Comparison of ENCODE assay signal across 22 cellular contexts in the genomic region with DNA sequence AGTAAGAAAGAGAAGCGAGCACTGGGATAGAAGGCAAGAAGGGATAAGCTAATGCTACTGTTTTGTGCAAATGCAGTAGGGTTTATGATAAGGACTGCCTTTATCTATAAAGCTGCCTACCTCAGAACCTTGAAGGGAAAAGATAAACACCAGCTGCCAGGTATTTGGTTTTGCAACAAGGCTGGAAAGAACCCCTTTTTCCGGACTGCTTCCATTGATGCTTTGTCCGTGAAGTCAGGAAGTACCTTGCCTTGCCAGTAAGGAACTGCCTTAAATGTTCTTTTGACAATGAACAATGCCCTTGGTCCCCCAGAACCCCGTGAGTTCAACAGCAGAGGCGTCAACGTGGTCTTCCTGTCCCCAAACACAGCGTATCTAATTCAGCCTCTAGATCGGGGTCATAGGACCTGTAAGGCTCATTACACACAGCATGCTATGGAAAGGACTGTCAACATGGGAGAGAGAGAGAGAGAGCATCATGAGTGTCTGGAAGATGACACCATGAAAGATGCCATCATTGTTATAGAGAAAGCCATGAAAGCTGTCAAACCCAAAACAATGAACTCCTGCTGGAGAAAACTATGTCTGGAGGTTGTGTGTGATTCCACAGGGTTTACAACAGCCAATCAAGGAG.
DNase-seq lines count a peak whose midpoint lies in the region; ATAC-seq and TF ChIP-seq lines count a peak whose summit lies in the region.
"Had no signal": no experiment of that assay in that cellular context is flagged by ENCODE, and none has a peak within 500 bp of the region (broad histone marks: within the 10 kb centered on the region; RNA-seq: fewer than 3 reads in every experiment).

No MANE protein-coding gene starts in this region.

- no peaks in the 10 kb centered on the region for H3K27me3 Mint-ChIP-seq in activated T-cell treated with anti-CD3 and anti-CD28 coated beads, Interleukin-2, amount 50 U/mL, for 24 hours
- H3K27me3 Mint-ChIP-seq in activated T-cell treated with anti-CD3 and anti-CD28 coated beads, Interleukin-2, amount 50 U/mL, for 4 hours (ENCODE audit: low read depth), result no peaks in the 10 kb centered on the region
- H3K27me3 Mint-ChIP-seq in activated T-helper 1 cell treated with anti-CD3 and anti-CD28 coated beads, Interleukin-12 subunit alpha, Interleukin-12 subunit beta, Interleukin-2, Interleukin-4 antibody, amounts not matched to agents 30 ng/mL and 10 ng/mL and 1 ng/mL, durations not matched to agents 14 hours and 24 hours and 36 hours (ENCODE audit: insufficient read depth), result no peaks in the 10 kb centered on the region
- peaks cover 9% of the 10 kb centered on the region for H3K27me3 Mint-ChIP-seq in glutamatergic neuron (ENCODE audit: unreplicated experiment)
- H3K27me3 Mint-ChIP-seq: T-cell had no signal

- in situ Hi-C loops in gastrocnemius medialis (cut with MboI; ENCODE audit: low sequenced_read_pairs in 4 of 4), result no loop called here

- H3K27ac ChIP-seq in gastrocnemius medialis (peak overlapping the region in 3 of 4 donors; percentile 21 to 46 (median 23)), tibial artery (no peak overlapping the region)
- H3K27ac ChIP-seq: brain microvascular endothelial cell, prostate gland had no signal

- H3K27me3 ChIP-seq in gastrocnemius medialis (no peaks in the 10 kb centered on the region), tibial artery (no peaks in the 10 kb centered on the region)
- H3K27me3 ChIP-seq: brain microvascular endothelial cell had no signal

- peaks cover 79 to 87% of the 10 kb centered on the region in 2 donors for H3K4me1 ChIP-seq in gastrocnemius medialis
- H3K4me1 ChIP-seq in tibial artery, result peaks cover 0 to 54% (median 27%) of the 10 kb centered on the region in 4 donors
- H3K4me1 ChIP-seq: prostate gland had no signal

- peaks cover 60% of the 10 kb centered on the region for H3K36me3 Mint-ChIP-seq in activated T-cell treated with anti-CD3 and anti-CD28 coated beads, Interleukin-2, amount 50 U/mL, for 24 hours (ENCODE audit: low read depth)
- H3K36me3 Mint-ChIP-seq in activated T-cell treated with anti-CD3 and anti-CD28 coated beads, Interleukin-2, amount 50 U/mL, for 4 hours (ENCODE audit: insufficient read depth), result peaks cover 12% of the 10 kb centered on the region
- peaks cover 14% of the 10 kb centered on the region for H3K36me3 Mint-ChIP-seq in activated T-helper 1 cell treated with anti-CD3 and anti-CD28 coated beads, Interleukin-12 subunit alpha, Interleukin-12 subunit beta, Interleukin-2, Interleukin-4 antibody, amounts not matched to agents 30 ng/mL and 10 ng/mL and 1 ng/mL, durations not matched to agents 14 hours and 24 hours and 36 hours (ENCODE audit: low read depth)
- no peaks in the 10 kb centered on the region for H3K36me3 Mint-ChIP-seq in glutamatergic neuron (ENCODE audit: unreplicated experiment)

- H3K9me3 ChIP-seq in gastrocnemius medialis (no peaks in the 10 kb centered on the region), tibial artery (peaks cover 0 to 5% (median 5%) of the 10 kb centered on the region in 3 donors)
- H3K9me3 ChIP-seq: prostate gland had no signal

- DNase-seq in activated T-cell treated with anti-CD3 and anti-CD28 coated beads, Interleukin-2, amount 50 U/mL, for 24 hours, result no peak
- DNase-seq in activated T-cell treated with anti-CD3 and anti-CD28 coated beads, Interleukin-2, amount 50 U/mL, for 4 hours, result no peak
- no peak for DNase-seq in activated T-helper 1 cell treated with anti-CD3 and anti-CD28 coated beads, Interleukin-12 subunit alpha, Interleukin-12 subunit beta, Interleukin-2, Interleukin-4 antibody, amounts not matched to agents 30 ng/mL and 10 ng/mL and 1 ng/mL, durations not matched to agents 14 hours and 24 hours and 36 hours (ENCODE audit: low spot score)
- no peak for DNase-seq in glutamatergic neuron
- DNase-seq in gastrocnemius medialis, result no peak
- DNase-seq in tibial artery, result no peak
- DNase-seq in GM03348 (ENCODE audit: low spot score), result no peak
- DNase-seq: activated gamma-delta T cell treated with Interleukin-2 at 50 U/mL for 16 hours; brain microvascular endothelial cell; C1 segment of cervical spinal cord; cortex of kidney; DMS153; GF-D8; H7; hippocampal formation; NCI-H526; stimulated activated CD4-positive, alpha-beta T cell treated with anti-CD3 and anti-CD28 coated beads, Interleukin-2, amount 100 ng/mL, for 48 hours; substantia nigra had no signal

- H3K36me3 ChIP-seq in gastrocnemius medialis (no peaks in the 10 kb centered on the region), tibial artery (peaks cover 0 to 3% (median 0%) of the 10 kb centered on the region in 3 donors)
- H3K36me3 ChIP-seq: prostate gland had no signal

- ATAC-seq in activated T-cell treated with anti-CD3 and anti-CD28 coated beads, Interleukin-2, amount 50 U/mL, for 4 hours, result no peak
- no peak for ATAC-seq in gastrocnemius medialis
- ATAC-seq in GM19455 (IDR thresholded peaks at IDR 0.05; ENCODE audit: unreplicated experiment), result no peak
- ATAC-seq: Right ventricle myocardium inferior had no signal

- no peak overlapping the region for H3K4me3 Mint-ChIP-seq in activated T-cell treated with anti-CD3 and anti-CD28 coated beads, Interleukin-2, amount 50 U/mL, for 24 hours
- H3K4me3 Mint-ChIP-seq in activated T-cell treated with anti-CD3 and anti-CD28 coated beads, Interleukin-2, amount 50 U/mL, for 4 hours, result no peak overlapping the region
- H3K4me3 Mint-ChIP-seq in activated T-helper 1 cell treated with anti-CD3 and anti-CD28 coated beads, Interleukin-12 subunit alpha, Interleukin-12 subunit beta, Interleukin-2, Interleukin-4 antibody, amounts not matched to agents 30 ng/mL and 10 ng/mL and 1 ng/mL, durations not matched to agents 14 hours and 24 hours and 36 hours, result no peak overlapping the region
- H3K4me3 Mint-ChIP-seq in glutamatergic neuron (ENCODE audit: unreplicated experiment), result no peak overlapping the region

- peak overlapping the region; percentile 88 for H3K27ac Mint-ChIP-seq in activated T-cell treated with anti-CD3 and anti-CD28 coated beads, Interleukin-2, amount 50 U/mL, for 24 hours
- H3K27ac Mint-ChIP-seq in activated T-helper 1 cell treated with anti-CD3 and anti-CD28 coated beads, Interleukin-12 subunit alpha, Interleukin-12 subunit beta, Interleukin-2, Interleukin-4 antibody, amounts not matched to agents 30 ng/mL and 10 ng/mL and 1 ng/mL, durations not matched to agents 14 hours and 24 hours and 36 hours, result peak overlapping the region; percentile 20
- peak overlapping the region; percentile 28 for H3K27ac Mint-ChIP-seq in glutamatergic neuron (ENCODE audit: unreplicated experiment)

- intact Hi-C loops in activated T-helper 1 cell treated with anti-CD3 and anti-CD28 coated beads, Interleukin-12 subunit alpha, Interleukin-12 subunit beta, Interleukin-2, Interleukin-4 antibody, amounts not matched to agents 30 ng/mL and 10 ng/mL and 1 ng/mL, durations not matched to agents 14 hours and 24 hours and 36 hours (cut with micrococcal nuclease), result no loop called here
- intact Hi-C loops in gastrocnemius medialis (cut with DNase I; ENCODE audit: low total_unique reads) (no loop called here), tibial artery (cut with DNase I; ENCODE audit: low total_unique reads) (no loop called here)

- TF ChIP-seq CTCF in glutamatergic neuron (IDR thresholded peaks at IDR 0.05; ENCODE audit: partially characterized antibody, unreplicated experiment) (no peak), gastrocnemius medialis (IDR thresholded peaks at IDR 0.05 in 4 of 5, conservative IDR thresholded peaks at IDR 0.05 in 1 of 5) (no peak), tibial artery (IDR thresholded peaks at IDR 0.05) (no peak)

- no peak for TF ChIP-seq POLR2A in gastrocnemius medialis (IDR thresholded peaks at IDR 0.05)

- H3K9me3 Mint-ChIP-seq in activated T-cell treated with anti-CD3 and anti-CD28 coated beads, Interleukin-2, amount 50 U/mL, for 24 hours, result no peaks in the 10 kb centered on the region
- H3K9me3 Mint-ChIP-seq in activated T-cell treated with anti-CD3 and anti-CD28 coated beads, Interleukin-2, amount 50 U/mL, for 4 hours, result peaks cover 4% of the 10 kb centered on the region
- peaks cover 4% of the 10 kb centered on the region for H3K9me3 Mint-ChIP-seq in activated T-helper 1 cell treated with anti-CD3 and anti-CD28 coated beads, Interleukin-12 subunit alpha, Interleukin-12 subunit beta, Interleukin-2, Interleukin-4 antibody, amounts not matched to agents 30 ng/mL and 10 ng/mL and 1 ng/mL, durations not matched to agents 14 hours and 24 hours and 36 hours
- H3K9me3 Mint-ChIP-seq in glutamatergic neuron (ENCODE audit: unreplicated experiment), result peaks cover 22% of the 10 kb centered on the region

- peaks cover 89% of the 10 kb centered on the region for H3K4me1 Mint-ChIP-seq in activated T-cell treated with anti-CD3 and anti-CD28 coated beads, Interleukin-2, amount 50 U/mL, for 24 hours (ENCODE audit: low read depth)
- peaks cover 86% of the 10 kb centered on the region for H3K4me1 Mint-ChIP-seq in activated T-cell treated with anti-CD3 and anti-CD28 coated beads, Interleukin-2, amount 50 U/mL, for 4 hours (ENCODE audit: low read depth)
- peaks cover 33% of the 10 kb centered on the region for H3K4me1 Mint-ChIP-seq in activated T-helper 1 cell treated with anti-CD3 and anti-CD28 coated beads, Interleukin-12 subunit alpha, Interleukin-12 subunit beta, Interleukin-2, Interleukin-4 antibody, amounts not matched to agents 30 ng/mL and 10 ng/mL and 1 ng/mL, durations not matched to agents 14 hours and 24 hours and 36 hours (ENCODE audit: low read depth)
- peaks cover 68% of the 10 kb centered on the region for H3K4me1 Mint-ChIP-seq in glutamatergic neuron (ENCODE audit: low read depth, unreplicated experiment)

- H3K4me3 ChIP-seq in gastrocnemius medialis (no peak overlapping the region), tibial artery (no peak overlapping the region)
- H3K4me3 ChIP-seq: prostate gland had no signal

Comparison
In these comparisons a context has a peak if more than half of its experiments do, and no peak if none do; other contexts are left out.
1. H3K27ac Mint-ChIP-seq: peak in every context shown above with its lines; median percentile 88 in activated T-cell treated with anti-CD3 and anti-CD28 coated beads, Interleukin-2, amount 50 U/mL, for 24 hours; 28 in glutamatergic neuron; 20 in activated T-helper 1 cell treated with anti-CD3 and anti-CD28 coated beads, Interleukin-12 subunit alpha, Interleukin-12 subunit beta, Interleukin-2, Interleukin-4 antibody, amounts not matched to agents 30 ng/mL and 10 ng/mL and 1 ng/mL, durations not matched to agents 14 hours and 24 hours and 36 hours.
2. H3K27ac ChIP-seq: peak in gastrocnemius medialis (3 of 4); none in tibial artery (0 of 2).